ENCODE assay signal across 8 cellular contexts in the genomic region with DNA sequence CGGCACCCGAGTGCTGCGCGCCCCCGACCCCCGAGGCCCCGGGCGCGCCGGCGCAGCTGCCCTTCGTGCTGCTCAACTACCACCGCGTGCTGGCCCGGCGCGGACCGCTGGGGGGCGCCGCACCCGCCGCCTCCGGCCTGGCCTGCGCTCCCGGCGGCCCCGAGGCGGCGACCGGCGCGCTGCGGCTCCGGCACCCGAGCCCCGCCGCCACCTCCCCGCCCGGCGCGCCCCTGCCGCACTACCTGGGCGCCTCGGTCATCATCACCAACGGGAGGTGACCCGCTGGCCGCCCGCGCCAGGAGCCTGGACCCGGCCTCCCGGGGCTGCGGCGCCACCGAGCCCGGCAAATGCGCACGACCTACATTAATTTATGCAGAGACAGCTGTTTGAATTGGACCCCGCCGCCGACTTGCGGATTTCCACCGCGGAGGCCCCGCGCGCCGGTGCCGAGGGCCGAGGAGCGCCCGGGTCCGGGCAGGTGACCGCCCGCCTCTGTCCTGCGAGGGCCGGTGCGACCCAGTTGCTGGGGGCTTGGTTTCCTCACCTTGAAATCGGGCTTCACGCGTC. TPM values are rescaled to one million over a fixed set of nuclear protein-coding genes. Genes with fewer than 3 reads are reported as not detected.
DNase-seq lines count a peak whose midpoint lies in the region; ATAC-seq lines count a peak whose summit lies in the region.

No MANE protein-coding gene starts in this region.

- H3K27me3 ChIP-seq in endocrine pancreas (ENCODE audit: control insufficient read depth, insufficient read depth, low read length), result no peaks in the 10 kb centered on the region

- H3K36me3 Mint-ChIP-seq in T-helper 17 cell (ENCODE audit: low read depth), result peaks cover 2% of the 10 kb centered on the region

- DNase-seq in AG08395 (ENCODE audit: low spot score) (peak; percentile 62), T-helper 17 cell (no peak), midbrain (lab: John Stamatoyannopoulos, UW) (peak; percentile 57), superior temporal gyrus (ENCODE audit: extremely low spot score) (peak; percentile 51)

- H3K4me1 ChIP-seq in endocrine pancreas (ENCODE audit: control insufficient read depth, insufficient read depth, low read length), result no peaks in the 10 kb centered on the region

- H3K4me3 ChIP-seq in endocrine pancreas (ENCODE audit: control insufficient read depth, insufficient read depth, low read length), result no peak overlapping the region

- peaks cover 6% of the 10 kb centered on the region for H3K4me1 Mint-ChIP-seq in T-helper 17 cell

- peak; percentile 63 for ATAC-seq in GM19351 (IDR thresholded peaks at IDR 0.05; ENCODE audit: unreplicated experiment)
- peak; percentile 45 for ATAC-seq in T-helper 17 cell
- no peak for ATAC-seq in HG03108 (IDR thresholded peaks at IDR 0.05; ENCODE audit: unreplicated experiment)
- no peak for ATAC-seq in GM18870 (IDR thresholded peaks at IDR 0.05; ENCODE audit: unreplicated experiment)

- peaks cover 64% of the 10 kb centered on the region for H3K27me3 Mint-ChIP-seq in T-helper 17 cell

- H3K9me3 ChIP-seq in T-helper 17 cell (ENCODE audit: control insufficient read depth, low read length, poor library complexity, severe bottlenecking), result no peaks in the 10 kb centered on the region
- H3K9me3 ChIP-seq in endocrine pancreas (ENCODE audit: control insufficient read depth, low read length), result no peaks in the 10 kb centered on the region

- H3K4me3 Mint-ChIP-seq in T-helper 17 cell, result peak overlapping the region; percentile 65

- no peaks in the 10 kb centered on the region for H3K36me3 ChIP-seq in endocrine pancreas (ENCODE audit: control insufficient read depth, insufficient read depth, low read length)

- peak overlapping the region; percentile 20 for H3K9ac ChIP-seq in endocrine pancreas (ENCODE audit: control insufficient read depth, insufficient read depth, low read length)

- H3K27ac Mint-ChIP-seq in T-helper 17 cell, result no peak overlapping the region

RNA-seq across cellular contexts. Expression of a gene that starts 49.0 kb away (rescaled TPM):
- not detected for total RNA-seq in T-helper 17 cell

Comparison
In these comparisons a context has a peak if more than half of its experiments do, and no peak if none do; other contexts are left out.
1. DNase-seq: peak in AG08395 (single experiment), midbrain (single experiment) and superior temporal gyrus (single experiment); none in T-helper 17 cell (0 of 3).
2. ATAC-seq: peak in GM19351 (single experiment) and T-helper 17 cell (single experiment); none in HG03108 (single experiment) and GM18870 (single experiment).